In the genomic region with DNA sequence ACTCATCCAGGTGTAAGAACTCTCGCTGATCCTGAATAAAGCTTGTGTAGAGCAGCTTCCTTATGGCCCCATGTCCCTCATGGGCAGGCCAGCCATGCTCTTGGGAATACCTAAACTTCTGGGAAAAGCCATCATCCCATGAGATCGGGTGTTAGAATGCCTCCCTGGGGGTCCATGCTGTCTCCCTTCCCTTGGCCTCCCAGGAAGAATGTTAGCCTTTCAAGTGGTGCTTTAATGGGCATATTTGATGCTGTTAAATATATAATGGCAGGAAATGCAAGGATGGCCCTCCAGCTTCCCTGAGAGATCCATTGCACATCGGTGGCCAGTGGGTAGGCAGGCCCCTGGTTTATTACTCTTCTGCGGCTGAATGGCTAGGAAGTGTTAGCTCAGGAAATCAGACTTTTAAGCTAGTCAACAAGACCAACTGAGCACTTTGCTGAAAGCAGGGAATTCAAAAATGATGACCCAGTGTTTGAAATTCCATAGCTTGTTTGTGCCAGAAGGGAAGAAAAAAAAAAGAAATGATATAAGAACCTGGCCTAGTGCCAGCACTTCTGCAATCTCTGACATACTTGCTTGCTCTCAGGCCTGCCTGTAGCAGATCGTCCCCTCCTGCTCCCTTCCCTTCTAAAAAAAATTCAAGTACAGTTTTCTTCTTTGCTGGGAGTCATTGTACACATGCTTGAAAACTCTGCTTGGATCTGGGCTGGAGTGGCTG, we compare ENCODE assay signal across 13 cellular contexts.
A peak's percentile ranks its signal among the peaks of the same experiment; 100 is the strongest.
DNase-seq lines count a peak whose midpoint lies in the region; ATAC-seq, FAIRE-seq and TF ChIP-seq lines count a peak whose summit lies in the region.
"Had no signal": no experiment of that assay in that cellular context is flagged by ENCODE, and none has a peak within 500 bp of the region (broad histone marks: within the 10 kb centered on the region; RNA-seq: fewer than 3 reads in every experiment).

No MANE protein-coding gene starts in this region.

- H3K9me3 ChIP-seq in breast epithelium (no peaks in the 10 kb centered on the region), lower lobe of right lung (no peaks in the 10 kb centered on the region)
- H3K9me3 ChIP-seq: esophagus squamous epithelium had no signal

- intact Hi-C loops in MCF 10A (cut with micrococcal nuclease) (loop anchor here (10.0 kb wide), 1 partner anchor 94 kb away; no protein-coding TSS in a partner anchor), breast epithelium (cut with DNase I; ENCODE audit: low total_unique reads) (no loop called here), lower lobe of right lung (cut with DNase I) (no loop called here)

- POLR2A ChIA-PET in MCF 10A (lab: Yijun Ruan, JAX) = interaction anchor here (0.9 to 1.9 kb wide), 6 partner anchors 8 to 488 kb away, joined by 3 to 6 read pairs (median 3); no protein-coding TSS in a partner anchor

- peak overlapping the region; percentile 44 for H3K27ac Mint-ChIP-seq in MCF 10A (ENCODE audit: low read depth, unreplicated experiment)

- no peak overlapping the region for H3K4me3 Mint-ChIP-seq in MCF 10A (ENCODE audit: unreplicated experiment)

- DNase-seq in MCF 10A (ENCODE audit: unreplicated experiment) = peak; percentile 54
- no peak for DNase-seq in breast epithelium (ENCODE audit: low spot score in 2 of 2)
- peak; percentile 88 to 95 for DNase-seq in cardiac fibroblast (ENCODE audit: low read depth in 2 of 2)
- DNase-seq in lower lobe of right lung = no peak
- peak; percentile 22 for DNase-seq in urothelium cell line (ENCODE audit: low spot score)
- DNase-seq in activated CD8-positive, alpha-beta memory T cell treated with anti-CD3 and anti-CD28 coated beads, Interleukin-2, amount 50 U/mL, for 48 hours = no peak
- no peak for DNase-seq in 8988T
- no peak for DNase-seq in stimulated activated CD4-positive, alpha-beta T cell treated with anti-CD3 and anti-CD28 coated beads, Interleukin-4, amount 100 ng/mL, for 4 hours
- DNase-seq: ACHN, activated gamma-delta T cell treated with Interleukin-2 at 50 U/mL for 16 hours, esophagus squamous epithelium, NCI-H524 treated with DMSO at 0.1 percent for 48 hours had no signal

- H3K9me3 Mint-ChIP-seq in MCF 10A (ENCODE audit: unreplicated experiment) = no peaks in the 10 kb centered on the region

- BruUV-seq in MCF 10A (replicated peaks; lab: Mats Ljungman, UMichigan) = no TSS peak

- H3K4me1 ChIP-seq in breast epithelium = no peaks in the 10 kb centered on the region
- peaks cover 29% of the 10 kb centered on the region for H3K4me1 ChIP-seq in lower lobe of right lung

- FAIRE-seq in urothelium cell line (lab: Jason Lieb, UNC) = no peak
- FAIRE-seq: GM12878 had no signal

- no peaks in the 10 kb centered on the region for H3K27me3 Mint-ChIP-seq in MCF 10A (ENCODE audit: insufficient read depth, unreplicated experiment)

- peaks cover 21% of the 10 kb centered on the region for H3K4me1 Mint-ChIP-seq in MCF 10A (ENCODE audit: insufficient read depth, unreplicated experiment)

- ATAC-seq in lower lobe of right lung = peak; percentile 60 to 77
- ATAC-seq: GM12878 had no signal

- H3K27ac ChIP-seq in breast epithelium = no peak overlapping the region
- no peak overlapping the region for H3K27ac ChIP-seq in lower lobe of right lung

- no peak for TF ChIP-seq CTCF in MCF 10A (IDR thresholded peaks at IDR 0.05; ENCODE audit: unreplicated experiment)
- TF ChIP-seq CTCF in breast epithelium (IDR thresholded peaks at IDR 0.05) = no peak
- no peak for TF ChIP-seq CTCF in cardiac fibroblast (IDR thresholded peaks at IDR 0.05; ENCODE audit: low read depth, low read length)
- no peak for TF ChIP-seq CTCF in lower lobe of right lung (IDR thresholded peaks at IDR 0.05)

- TF ChIP-seq POLR2A in breast epithelium (IDR thresholded peaks at IDR 0.05) = no peak

- no peaks in the 10 kb centered on the region for H3K27me3 ChIP-seq in breast epithelium
- H3K27me3 ChIP-seq in lower lobe of right lung (ENCODE audit: low read depth) = no peaks in the 10 kb centered on the region
- H3K27me3 ChIP-seq: esophagus squamous epithelium had no signal

- H3K36me3 ChIP-seq in breast epithelium = no peaks in the 10 kb centered on the region
- no peaks in the 10 kb centered on the region for H3K36me3 ChIP-seq in lower lobe of right lung
- H3K36me3 ChIP-seq: esophagus squamous epithelium had no signal

- H3K4me3 ChIP-seq in breast epithelium (no peak overlapping the region), cardiac fibroblast (replicated peaks in 1 of 2; ENCODE audit: low read depth in 2 of 2, low read length in 2 of 2) (no peak overlapping the region), lower lobe of right lung (no peak overlapping the region)
- H3K4me3 ChIP-seq: esophagus squamous epithelium, GM12878 had no signal

- CTCF ChIA-PET in MCF 10A (lab: Yijun Ruan, JAX) = interaction anchor here (0.6 to 1.2 kb wide), 6 partner anchors 12 to 336 kb away, joined by 3 to 4 read pairs (median 4); no protein-coding TSS in a partner anchor

- peaks cover 7% of the 10 kb centered on the region for H3K36me3 Mint-ChIP-seq in MCF 10A (ENCODE audit: insufficient read depth, unreplicated experiment)

Comparison
In these comparisons a context has a peak if more than half of its experiments do, and no peak if none do; other contexts are left out.
1. DNase-seq: peak in MCF 10A (single experiment), cardiac fibroblast (2 of 2) and urothelium cell line (single experiment); none in breast epithelium (0 of 2), lower lobe of right lung (single experiment), activated CD8-positive, alpha-beta memory T cell treated with anti-CD3 and anti-CD28 coated beads, Interleukin-2, amount 50 U/mL, for 48 hours (single experiment), 8988T (single experiment) and stimulated activated CD4-positive, alpha-beta T cell treated with anti-CD3 and anti-CD28 coated beads, Interleukin-4, amount 100 ng/mL, for 4 hours (0 of 2).